ENCODE assay signal across 8 cellular contexts in genomic region chr11:34915136-34916013, GRCh38. TPM values are rescaled to one million over a fixed set of nuclear protein-coding genes. Genes with fewer than 3 reads are reported as not detected.
DNase-seq lines count a peak whose midpoint lies in the region; ATAC-seq and TF ChIP-seq lines count a peak whose summit lies in the region.

No MANE protein-coding gene starts in this region.

- H3K4me3 ChIP-seq in BE2C (ENCODE audit: low read depth, low read length) = peak overlapping the region; percentile 82
- H3K4me3 ChIP-seq in HUES48 (ENCODE audit: low read depth, low read length) = peak overlapping the region; percentile 100

- DNase-seq in BE2C = no peak
- peak; percentile 22 for DNase-seq in fibroblast of gingiva (ENCODE audit: low read depth)

- no peaks in the 10 kb centered on the region for H3K27me3 Mint-ChIP-seq in nephron (ENCODE audit: low read depth)

- H3K36me3 ChIP-seq in BE2C (no peaks in the 10 kb centered on the region; the same call in 1 of the 2 replicates), HUES48 (ENCODE audit: control insufficient read depth, insufficient read depth, low read length) (peaks cover 16% of the 10 kb centered on the region)

- H3K36me3 Mint-ChIP-seq in nephron (ENCODE audit: low read depth) = peaks cover 35% of the 10 kb centered on the region

- peaks cover 13% of the 10 kb centered on the region for H3K9me3 Mint-ChIP-seq in nephron

- H3K27me3 ChIP-seq in BE2C (no peaks in the 10 kb centered on the region), HUES48 (ENCODE audit: control insufficient read depth, insufficient read depth, low read length) (no peaks in the 10 kb centered on the region)

- H3K27ac Mint-ChIP-seq in nephron = peak overlapping the region; percentile 96 to 100 (median 97)

- ATAC-seq in GM19328 (IDR thresholded peaks at IDR 0.05; ENCODE audit: unreplicated experiment) (peak; percentile 6), SK-N-SH treated with all-trans-retinoic acid at 6 μM for 48 hours (peak; percentile 22), esophagus mucosa (no peak)
- ATAC-seq in activated CD4-positive, CD25-positive, alpha-beta regulatory T cell treated with anti-CD3 and anti-CD28 coated beads, Interleukin-2, amount 50 U/mL, for 24 hours = no peak

- H3K9ac ChIP-seq in HUES48 (ENCODE audit: low read depth, low read length) = peak overlapping the region; percentile 95

- TF ChIP-seq CTCF in BE2C (IDR thresholded peaks at IDR 0.05; ENCODE audit: low read depth, low read length) (no peak), nephron (IDR thresholded peaks at IDR 0.05; ENCODE audit: unreplicated experiment in 3 of 3) (no peak)

- peak overlapping the region; percentile 99 for H3K27ac ChIP-seq in HUES48 (ENCODE audit: low read depth, low read length)

- H3K4me1 Mint-ChIP-seq in nephron = peaks cover 30% of the 10 kb centered on the region

- H3K4me3 Mint-ChIP-seq in nephron = peak overlapping the region; percentile 92 to 100 (median 97)

- H3K4me1 ChIP-seq in BE2C = no peaks in the 10 kb centered on the region
- H3K4me1 ChIP-seq in HUES48 (ENCODE audit: control insufficient read depth, insufficient read depth, low read length) = peaks cover 14% of the 10 kb centered on the region

- H3K9me3 ChIP-seq in BE2C (no peaks in the 10 kb centered on the region), HUES48 (ENCODE audit: control insufficient read depth, insufficient read depth, low read length) (no peaks in the 10 kb centered on the region)

TF ChIP-seq in SK-N-SH treated with all-trans-retinoic acid at 6 μM for 48 hours, 23 proteins besides CTCF, POLR2A, EP300 and RAD21:
- TF ChIP-seq PPARA (CRISPR knock-in tag; IDR thresholded peaks at IDR 0.05; ENCODE audit: borderline replicate concordance) (no peak), ZNF565 (CRISPR knock-in tag; conservative IDR thresholded peaks at IDR 0.05; ENCODE audit: low read depth) (no peak), TOX (CRISPR knock-in tag; IDR thresholded peaks at IDR 0.05; ENCODE audit: borderline replicate concordance) (no peak)

RNA-seq across cellular contexts. Expression of gene APIP, which starts 0.8 kb away (rescaled TPM):
- 15.6 TPM for polyA plus RNA-seq in BE2C (2012; ENCODE audit: insufficient read depth, insufficient read length, low read depth)
- 13.2 TPM for total RNA-seq in esophagus mucosa

RNA-seq across cellular contexts. Expression of gene PDHX, which starts 1.0 kb away (rescaled TPM):
- polyA plus RNA-seq in BE2C (2012; ENCODE audit: insufficient read depth, insufficient read length, low read depth) = 20.6 TPM
- 19.1 TPM for total RNA-seq in esophagus mucosa

Comparison
In these comparisons a context has a peak if more than half of its experiments do, and no peak if none do; other contexts are left out.
1. ATAC-seq: peak in GM19328 (single experiment) and SK-N-SH treated with all-trans-retinoic acid at 6 μM for 48 hours (single experiment); none in activated CD4-positive, CD25-positive, alpha-beta regulatory T cell treated with anti-CD3 and anti-CD28 coated beads, Interleukin-2, amount 50 U/mL, for 24 hours (0 of 2) and esophagus mucosa (single experiment).